14 cellular contexts compared by ENCODE assay signal in genomic region chr4:114807357-114807756, GRCh38.
A peak's percentile ranks its signal among the peaks of the same experiment; 100 is the strongest.
DNase-seq lines count a peak whose midpoint lies in the region; ATAC-seq and TF ChIP-seq lines count a peak whose summit lies in the region.
"Had no signal": no experiment of that assay in that cellular context is flagged by ENCODE, and none has a peak within 500 bp of the region (broad histone marks: within the 10 kb centered on the region; RNA-seq: fewer than 3 reads in every experiment).

No MANE protein-coding gene starts in this region.

- H3F3A ChIP-seq in GM23338 (replicated peaks; ENCODE audit: low read depth), result no peaks in the 10 kb centered on the region

- no peak overlapping the region for H3K14ac ChIP-seq in neuronal stem cell (ENCODE audit: low read length)

- no peak overlapping the region for H3K4me2 ChIP-seq in GM23338
- no peak overlapping the region for H3K4me2 ChIP-seq in neuronal stem cell (ENCODE audit: insufficient read depth, low read length, poor library complexity, severe bottlenecking)
- H3K4me2 ChIP-seq: BLaER1 treated with 17β-estradiol and CSF1 and Interleukin-3, amounts not matched to agents 10 nM and 100 nM had no signal

- H2AFZ ChIP-seq in GM23338 (peak overlapping the region; percentile 15; the same call in 1 of the 2 replicates), neuronal stem cell (ENCODE audit: low read length) (peak overlapping the region; percentile 18)

- H3K36me3 Mint-ChIP-seq in GM23338 (ENCODE audit: low read depth) (no peaks in the 10 kb centered on the region), mesothelial cell of epicardium (no peaks in the 10 kb centered on the region)

- WGBS in neuronal stem cell (ENCODE audit: extremely low coverage in 2 of 2, insufficient read length in 2 of 2, insufficient replicate concordance in 1 of 2), 2 donors, result no CpG with 5 or more reads among the region's 8 CpGs

- H2AK5ac ChIP-seq in neuronal stem cell (ENCODE audit: low read depth, low read length), result no peak overlapping the region

- H3K27me3 ChIP-seq in GM23338 (ENCODE audit: insufficient read depth), result no peaks in the 10 kb centered on the region
- H3K27me3 ChIP-seq in neuronal stem cell (ENCODE audit: control insufficient read depth in 3 of 3, insufficient read depth in 3 of 3, low read depth in 1 of 3, low read length in 3 of 3), result no peaks in the 10 kb centered on the region
- H3K27me3 ChIP-seq: BLaER1 treated with 17β-estradiol and CSF1 and Interleukin-3, amounts not matched to agents 10 nM and 100 nM had no signal

- no peaks in the 10 kb centered on the region for H3K9me3 ChIP-seq in neuronal stem cell (replicated peaks in 1 of 2; ENCODE audit: control insufficient read depth in 2 of 2, insufficient read depth in 1 of 2, low read depth in 1 of 2, low read length in 2 of 2)
- H3K9me3 ChIP-seq: BLaER1 treated with 17β-estradiol and CSF1 and Interleukin-3, amounts not matched to agents 10 nM and 100 nM had no signal

- H3K27ac Mint-ChIP-seq in GM23338 (no peak overlapping the region), mesothelial cell of epicardium (no peak overlapping the region)
- H3K27ac Mint-ChIP-seq: activated CD4-positive, alpha-beta memory T cell treated with anti-CD3 and anti-CD28 coated beads, Interleukin-2, amount 10 ng/mL, durations not matched to agents 7 days and 5 days; activated T-helper 1 cell treated with anti-CD3 and anti-CD28 coated beads, Interleukin-12 subunit alpha, Interleukin-12 subunit beta, Interleukin-2, Interleukin-4 antibody, amounts not matched to agents 30 ng/mL and 10 ng/mL and 1 ng/mL, durations not matched to agents 14 hours and 24 hours and 36 hours; effector memory CD8-positive, alpha-beta T cell had no signal

- no peaks in the 10 kb centered on the region for H3K4me1 ChIP-seq in GM23338 (ENCODE audit: insufficient read depth)
- H3K4me1 ChIP-seq in neuronal stem cell (ENCODE audit: control insufficient read depth in 2 of 2, insufficient read depth in 1 of 2, low read depth in 1 of 2, low read length in 2 of 2), result no peaks in the 10 kb centered on the region
- H3K4me1 ChIP-seq: BLaER1 treated with 17β-estradiol and CSF1 and Interleukin-3, amounts not matched to agents 10 nM and 100 nM had no signal

- H4K8ac ChIP-seq in neuronal stem cell (ENCODE audit: low read depth, low read length), result no peak overlapping the region

- no peak overlapping the region for H4K91ac ChIP-seq in neuronal stem cell (ENCODE audit: low read depth, low read length, poor library complexity)

- ATAC-seq in GM19372 (IDR thresholded peaks at IDR 0.05; ENCODE audit: low read depth, unreplicated experiment) (peak; percentile 16), GM23338 (no peak; the same call in 2 of the 3 replicates), HG03159 (IDR thresholded peaks at IDR 0.05; ENCODE audit: unreplicated experiment) (peak; percentile 27), HG02623 (IDR thresholded peaks at IDR 0.05; ENCODE audit: unreplicated experiment) (no peak)

- H3K23ac ChIP-seq in neuronal stem cell (ENCODE audit: low read depth, low read length, poor library complexity), result no peak overlapping the region

- no peak overlapping the region for H2BK12ac ChIP-seq in neuronal stem cell (ENCODE audit: low read length)

- H3K9me3 Mint-ChIP-seq in GM23338 (no peaks in the 10 kb centered on the region), mesothelial cell of epicardium (no peaks in the 10 kb centered on the region)
- H3K9me3 Mint-ChIP-seq: activated CD4-positive, alpha-beta memory T cell treated with anti-CD3 and anti-CD28 coated beads, Interleukin-2, amount 10 ng/mL, durations not matched to agents 7 days and 5 days; activated T-helper 1 cell treated with anti-CD3 and anti-CD28 coated beads, Interleukin-12 subunit alpha, Interleukin-12 subunit beta, Interleukin-2, Interleukin-4 antibody, amounts not matched to agents 30 ng/mL and 10 ng/mL and 1 ng/mL, durations not matched to agents 14 hours and 24 hours and 36 hours; central memory CD8-positive, alpha-beta T cell; effector memory CD8-positive, alpha-beta T cell had no signal

- H3K9me2 ChIP-seq in GM23338 (ENCODE audit: insufficient read depth), result no peaks in the 10 kb centered on the region

- H2BK15ac ChIP-seq in neuronal stem cell (ENCODE audit: low read length), result no peak overlapping the region

- H3K27me3 Mint-ChIP-seq in GM23338 (ENCODE audit: insufficient read depth, low read depth, poor library complexity) (peaks cover 4% of the 10 kb centered on the region), mesothelial cell of epicardium (ENCODE audit: low read depth) (peaks cover 12% of the 10 kb centered on the region)
- H3K27me3 Mint-ChIP-seq: activated CD4-positive, alpha-beta memory T cell treated with anti-CD3 and anti-CD28 coated beads, Interleukin-2, amount 10 ng/mL, durations not matched to agents 7 days and 5 days; central memory CD8-positive, alpha-beta T cell; effector memory CD8-positive, alpha-beta T cell had no signal

- TF ChIP-seq CTCF in GM23338 (conservative IDR thresholded peaks at IDR 0.05; ENCODE audit: low read depth in 2 of 2), result no peak
- no peak for TF ChIP-seq CTCF in mesothelial cell of epicardium (IDR thresholded peaks at IDR 0.05; ENCODE audit: unreplicated experiment)

- H2BK120ac ChIP-seq in neuronal stem cell (ENCODE audit: low read depth, low read length), result no peak overlapping the region

- no peak overlapping the region for H3K27ac ChIP-seq in GM23338 (ENCODE audit: low read depth)
- H3K27ac ChIP-seq in neuronal stem cell (replicated peaks; ENCODE audit: low read length), result no peak overlapping the region
- H3K27ac ChIP-seq: BLaER1 treated with 17β-estradiol and CSF1 and Interleukin-3, amounts not matched to agents 10 nM and 100 nM had no signal

- H3K4ac ChIP-seq in neuronal stem cell (ENCODE audit: low read length), result no peak overlapping the region

- H3K4me1 Mint-ChIP-seq in GM23338 (peaks cover 5% of the 10 kb centered on the region), mesothelial cell of epicardium (peaks cover 5% of the 10 kb centered on the region)
- H3K4me1 Mint-ChIP-seq: activated CD4-positive, alpha-beta memory T cell treated with anti-CD3 and anti-CD28 coated beads, Interleukin-2, amount 10 ng/mL, durations not matched to agents 7 days and 5 days had no signal

- peak overlapping the region; percentile 1 for H3K18ac ChIP-seq in neuronal stem cell (ENCODE audit: low read length)

- no peaks in the 10 kb centered on the region for H3K79me2 ChIP-seq in GM23338 (replicated peaks; ENCODE audit: insufficient read depth)

- peak overlapping the region; percentile 32 for H2BK5ac ChIP-seq in neuronal stem cell (ENCODE audit: low read length)

- H3K4me3 ChIP-seq in GM23338, result no peak overlapping the region
- no peak overlapping the region for H3K4me3 ChIP-seq in neuronal stem cell (ENCODE audit: low read length in 2 of 2)
- H3K4me3 ChIP-seq: BLaER1 treated with 17β-estradiol and CSF1 and Interleukin-3, amounts not matched to agents 10 nM and 100 nM had no signal

- H3K9ac ChIP-seq in neuronal stem cell (ENCODE audit: low read depth, low read length, poor library complexity), result no peak overlapping the region
- H3K9ac ChIP-seq: BLaER1 treated with 17β-estradiol and CSF1 and Interleukin-3, amounts not matched to agents 10 nM and 100 nM had no signal

- H3K4me3 Mint-ChIP-seq in GM23338 (no peak overlapping the region), mesothelial cell of epicardium (no peak overlapping the region)
- H3K4me3 Mint-ChIP-seq: activated CD4-positive, alpha-beta memory T cell treated with anti-CD3 and anti-CD28 coated beads, Interleukin-2, amount 10 ng/mL, durations not matched to agents 7 days and 5 days; activated T-helper 1 cell treated with anti-CD3 and anti-CD28 coated beads, Interleukin-12 subunit alpha, Interleukin-12 subunit beta, Interleukin-2, Interleukin-4 antibody, amounts not matched to agents 30 ng/mL and 10 ng/mL and 1 ng/mL, durations not matched to agents 14 hours and 24 hours and 36 hours; central memory CD8-positive, alpha-beta T cell; effector memory CD8-positive, alpha-beta T cell had no signal

- DNase-seq in GM23338 (ENCODE audit: low spot score), result no peak
- DNase-seq in neuronal stem cell (ENCODE audit: low spot score), result no peak
- no peak for DNase-seq in mesothelial cell of epicardium (ENCODE audit: low spot score in 2 of 2, unreplicated experiment in 2 of 2)
- DNase-seq in amniotic stem cell (lab: John Stamatoyannopoulos, UW), result no peak
- DNase-seq in hypothalamus (lab: John Stamatoyannopoulos, UW), result no peak
- DNase-seq: NCI-H1417 treated with DMSO at 0.1 percent for 48 hours had no signal

- H3K36me3 ChIP-seq in GM23338 (ENCODE audit: insufficient read depth) (no peaks in the 10 kb centered on the region), neuronal stem cell (replicated peaks in 1 of 2; ENCODE audit: control insufficient read depth in 2 of 2, insufficient read depth in 2 of 2, low read length in 2 of 2) (no peaks in the 10 kb centered on the region)
- H3K36me3 ChIP-seq: BLaER1 treated with 17β-estradiol and CSF1 and Interleukin-3, amounts not matched to agents 10 nM and 100 nM had no signal

- no peaks in the 10 kb centered on the region for H3K79me1 ChIP-seq in neuronal stem cell (ENCODE audit: low read depth, low read length)

- no peaks in the 10 kb centered on the region for H4K20me1 ChIP-seq in GM23338 (replicated peaks; ENCODE audit: insufficient read depth)
- H4K20me1 ChIP-seq: BLaER1 treated with 17β-estradiol and CSF1 and Interleukin-3, amounts not matched to agents 10 nM and 100 nM had no signal

TF ChIP-seq in GM23338, 12 proteins besides CTCF, POLR2A, EP300 and RAD21 (continues in another document):
- TF ChIP-seq POLR2AphosphoS5 (IDR thresholded peaks at IDR 0.05; ENCODE audit: low read depth), result no peak

Comparison
In these comparisons a context has a peak if more than half of its experiments do, and no peak if none do; other contexts are left out.
1. ATAC-seq: peak in GM19372 (single experiment) and HG03159 (single experiment); none in GM23338 (single experiment) and HG02623 (single experiment).